1 cellular context compared by ENCODE assay signal in the genomic region with DNA sequence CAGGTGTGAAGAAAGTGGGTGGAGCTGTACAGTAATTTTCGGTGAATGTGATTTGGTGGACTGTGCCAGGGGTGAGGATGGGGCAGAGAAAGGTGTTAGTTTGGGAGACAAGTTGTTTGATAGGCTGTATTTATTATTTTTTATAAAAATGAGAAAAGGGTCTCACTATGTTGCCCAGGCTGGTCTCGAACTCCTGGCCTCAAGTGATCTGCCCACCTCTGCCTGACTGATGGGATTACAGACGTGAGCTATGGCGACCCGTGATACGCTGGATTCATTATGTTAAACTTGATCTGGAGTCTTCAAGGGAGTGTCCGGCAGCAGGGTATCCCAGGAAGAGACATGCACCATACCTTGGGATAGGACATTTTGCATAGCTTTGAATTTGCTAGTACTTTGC.
TF ChIP-seq lines count a peak whose summit lies in the region.

No MANE protein-coding gene starts in this region.

TF ChIP-seq in GM23338, 12 proteins besides CTCF, POLR2A, EP300 and RAD21 (continued from another document):
- TF ChIP-seq, protein P1, sequence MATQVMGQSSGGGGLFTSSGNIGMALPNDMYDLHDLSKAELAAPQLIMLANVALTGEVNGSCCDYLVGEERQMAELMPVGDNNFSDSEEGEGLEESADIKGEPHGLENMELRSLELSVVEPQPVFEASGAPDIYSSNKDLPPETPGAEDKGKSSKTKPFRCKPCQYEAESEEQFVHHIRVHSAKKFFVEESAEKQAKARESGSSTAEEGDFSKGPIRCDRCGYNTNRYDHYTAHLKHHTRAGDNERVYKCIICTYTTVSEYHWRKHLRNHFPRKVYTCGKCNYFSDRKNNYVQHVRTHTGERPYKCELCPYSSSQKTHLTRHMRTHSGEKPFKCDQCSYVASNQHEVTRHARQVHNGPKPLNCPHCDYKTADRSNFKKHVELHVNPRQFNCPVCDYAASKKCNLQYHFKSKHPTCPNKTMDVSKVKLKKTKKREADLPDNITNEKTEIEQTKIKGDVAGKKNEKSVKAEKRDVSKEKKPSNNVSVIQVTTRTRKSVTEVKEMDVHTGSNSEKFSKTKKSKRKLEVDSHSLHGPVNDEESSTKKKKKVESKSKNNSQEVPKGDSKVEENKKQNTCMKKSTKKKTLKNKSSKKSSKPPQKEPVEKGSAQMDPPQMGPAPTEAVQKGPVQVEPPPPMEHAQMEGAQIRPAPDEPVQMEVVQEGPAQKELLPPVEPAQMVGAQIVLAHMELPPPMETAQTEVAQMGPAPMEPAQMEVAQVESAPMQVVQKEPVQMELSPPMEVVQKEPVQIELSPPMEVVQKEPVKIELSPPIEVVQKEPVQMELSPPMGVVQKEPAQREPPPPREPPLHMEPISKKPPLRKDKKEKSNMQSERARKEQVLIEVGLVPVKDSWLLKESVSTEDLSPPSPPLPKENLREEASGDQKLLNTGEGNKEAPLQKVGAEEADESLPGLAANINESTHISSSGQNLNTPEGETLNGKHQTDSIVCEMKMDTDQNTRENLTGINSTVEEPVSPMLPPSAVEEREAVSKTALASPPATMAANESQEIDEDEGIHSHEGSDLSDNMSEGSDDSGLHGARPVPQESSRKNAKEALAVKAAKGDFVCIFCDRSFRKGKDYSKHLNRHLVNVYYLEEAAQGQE (IDR thresholded peaks at IDR 0.05; ENCODE audit: unreplicated experiment) = no peak
TF ChIP-seq in GM23338: peak in this region for 0.
